8 cellular contexts compared by ENCODE assay signal in the genomic region with DNA sequence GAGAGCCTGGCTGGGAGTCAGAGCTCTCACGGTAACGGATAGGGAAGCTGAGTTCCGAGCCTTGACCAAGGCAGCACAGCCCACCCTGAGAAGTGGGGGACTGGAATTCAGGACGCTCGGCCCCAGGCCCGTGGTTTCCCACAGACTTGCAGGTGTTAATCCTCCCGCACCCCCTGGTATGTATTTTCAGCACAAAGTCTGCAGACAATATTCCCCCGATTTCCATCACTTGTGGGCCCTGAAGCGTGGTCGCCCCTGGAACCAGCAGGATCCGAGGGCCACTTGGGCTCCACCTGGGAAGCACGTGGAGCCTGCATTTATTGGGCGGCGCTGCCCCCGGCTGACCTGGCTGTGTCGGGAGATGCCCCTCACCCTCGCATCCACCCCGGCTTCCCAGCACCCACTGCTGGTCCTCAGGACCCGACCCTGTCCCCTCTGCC.
DNase-seq lines count a peak whose midpoint lies in the region; ATAC-seq and TF ChIP-seq lines count a peak whose summit lies in the region.

No MANE protein-coding gene starts in this region.

- TF ChIP-seq POLR2A in right lobe of liver (IDR thresholded peaks at IDR 0.05) = no peak

- WGBS in heart right ventricle, 2 donors = 16 to 18% methylated on average over 19 of the region's 19 CpGs
- 4% methylated on average over 14 of the region's 19 CpGs for WGBS in right lobe of liver (ENCODE audit: insufficient coverage, low coverage, low lambda C conversion rate, missing lambda C conversion rate)

- peak in 3 of 8 donors; percentile 1 to 2 (median 1) for ATAC-seq in heart right ventricle
- no peak for ATAC-seq in Right ventricle myocardium inferior
- ATAC-seq in right lobe of liver = peak in 2 of 4 donors; percentile 2 to 5
- no peak for ATAC-seq in upper lobe of right lung
- ATAC-seq in HG02571 (IDR thresholded peaks at IDR 0.05; ENCODE audit: unreplicated experiment) = no peak
- no peak for ATAC-seq in GM18502 (IDR thresholded peaks at IDR 0.05; ENCODE audit: poor library complexity, unreplicated experiment)

- H3K4me1 ChIP-seq in heart right ventricle (peaks cover 9 to 39% (median 24%) of the 10 kb centered on the region in 9 donors), right lobe of liver (peaks cover 0 to 15% (median 0%) of the 10 kb centered on the region in 4 donors), upper lobe of right lung (peaks cover 15% of the 10 kb centered on the region)

- no peaks in the 10 kb centered on the region for H3K36me3 ChIP-seq in heart right ventricle
- H3K36me3 ChIP-seq in right lobe of liver = no peaks in the 10 kb centered on the region
- H3K36me3 ChIP-seq in upper lobe of right lung = no peaks in the 10 kb centered on the region

- H3K27me3 ChIP-seq in heart right ventricle (no peaks in the 10 kb centered on the region), right lobe of liver (no peaks in the 10 kb centered on the region), upper lobe of right lung (no peaks in the 10 kb centered on the region)

- H3K27ac ChIP-seq in heart right ventricle (peak overlapping the region; percentile 40 to 98 (median 92)), angular gyrus (ENCODE audit: low read depth, low read length) (peak overlapping the region; percentile 55), right lobe of liver (peak overlapping the region; percentile 36 to 98 (median 42)), upper lobe of right lung (peak overlapping the region; percentile 97)

- intact Hi-C loops in heart right ventricle (cut with DNase I) (loop anchor here in 9 of 10 donors (1.0 to 10.0 kb wide), 18 partner anchors 25 to 301 kb away; partner anchors contain the start of gene KSR1 (in 2 of the 9)), Right ventricle myocardium inferior (cut with DNase I) (loop anchor here (2.0 to 5.0 kb wide), 3 partner anchors 27 to 298 kb away; no protein-coding TSS in a partner anchor), right lobe of liver (cut with DNase I) (loop anchor here (10.0 kb wide), 1 partner anchor 251 kb away; no protein-coding TSS in a partner anchor), upper lobe of right lung (cut with DNase I) (no loop called here)

- DNase-seq in heart right ventricle (peak in 1 of 2 donors; percentile 18), Right ventricle myocardium inferior (ENCODE audit: missing footprints) (no peak), right lobe of liver (peak in 1 of 3 donors; percentile 53), upper lobe of right lung (peak; percentile 71), NAMALWA (ENCODE audit: low spot score) (no peak)

- H3K4me3 ChIP-seq in heart right ventricle (peak overlapping the region in 9 of 10 donors; percentile 49 to 75 (median 61)), right lobe of liver (peak overlapping the region; percentile 62 to 83 (median 72)), upper lobe of right lung (peak overlapping the region; percentile 69)

- no peaks in the 10 kb centered on the region for H3K9me3 ChIP-seq in heart right ventricle
- H3K9me3 ChIP-seq in right lobe of liver = no peaks in the 10 kb centered on the region
- no peaks in the 10 kb centered on the region for H3K9me3 ChIP-seq in upper lobe of right lung

- TF ChIP-seq CTCF in heart right ventricle (IDR thresholded peaks at IDR 0.05) (peak in 5 of 9 donors; percentile 10 to 39 (median 28)), right lobe of liver (IDR thresholded peaks at IDR 0.05) (no peak), upper lobe of right lung (IDR thresholded peaks at IDR 0.05) (peak; percentile 12)

Comparison
In these comparisons a context has a peak if more than half of its experiments do, and no peak if none do; other contexts are left out.
1. H3K27ac ChIP-seq: peak in every context shown above with its lines; median percentile 97 in upper lobe of right lung; 92 in heart right ventricle; 55 in angular gyrus; 42 in right lobe of liver.
2. CTCF ChIP-seq: peak in heart right ventricle (5 of 9) and upper lobe of right lung (single experiment); none in right lobe of liver (0 of 4).
3. Peak in every context shown above with its lines, with median percentiles within 50 percentile points of each other: H3K4me3 ChIP-seq.